In the genomic region with DNA sequence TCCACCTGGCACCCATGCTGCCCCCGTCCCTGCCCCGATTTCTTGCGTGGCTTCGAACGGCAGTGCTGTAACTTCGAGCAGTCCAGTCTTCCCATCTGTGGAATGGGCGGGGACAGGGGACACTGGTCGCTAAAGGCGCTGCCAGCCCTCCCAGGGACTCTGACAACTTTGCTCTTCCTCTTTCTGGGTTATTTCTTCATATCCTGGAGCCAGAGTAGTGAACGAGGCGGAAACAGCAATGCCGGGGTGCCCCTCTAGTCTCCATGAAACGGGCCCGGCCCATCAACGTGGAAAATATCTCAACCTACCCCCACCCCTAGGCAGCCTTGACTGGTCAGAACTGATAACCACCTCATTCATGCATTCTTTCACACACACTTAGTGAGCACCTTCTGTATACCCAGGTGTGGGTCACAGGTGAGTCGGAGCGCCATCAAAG, we compare ENCODE assay signal across 14 cellular contexts. TPM values are rescaled to one million over a fixed set of nuclear protein-coding genes. Genes with fewer than 3 reads are reported as not detected.
DNase-seq lines count a peak whose midpoint lies in the region; ATAC-seq and TF ChIP-seq lines count a peak whose summit lies in the region.
"Had no signal": no experiment of that assay in that cellular context is flagged by ENCODE, and none has a peak within 500 bp of the region (broad histone marks: within the 10 kb centered on the region; RNA-seq: fewer than 3 reads in every experiment).

No MANE protein-coding gene starts in this region.

- CTCF ChIA-PET in CD4-positive, alpha-beta memory T cell (lab: Charles Lee; ENCODE audit: partially characterized antibody), result no interaction called here

- H3K4me3 Mint-ChIP-seq in dendritic cell treated with granulocyte-macrophage colony-stimulating factor and Interleukin-4, amounts not matched to agents 40 ng/mL and 50 ng/mL, for 4 days, result peak overlapping the region; percentile 43
- no peak overlapping the region for H3K4me3 Mint-ChIP-seq in CD4-positive, alpha-beta memory T cell
- H3K4me3 Mint-ChIP-seq: activated B cell treated with CpG ODN at 0.5 μM for 24 hours; stimulated activated naive CD8-positive, alpha-beta T cell treated with anti-CD3 and anti-CD28 coated beads, Interleukin-15, amount 100 ng/mL, for 72 hours had no signal

- no peaks in the 10 kb centered on the region for H3K27me3 ChIP-seq in uterus
- H3K27me3 ChIP-seq in CD4-positive, alpha-beta memory T cell (ENCODE audit: insufficient read depth, low read length), result no peaks in the 10 kb centered on the region
- H3K27me3 ChIP-seq: colonic mucosa, SJSA1 had no signal

- H3K9me3 Mint-ChIP-seq in dendritic cell treated with granulocyte-macrophage colony-stimulating factor and Interleukin-4, amounts not matched to agents 40 ng/mL and 50 ng/mL, for 4 days, result no peaks in the 10 kb centered on the region
- H3K9me3 Mint-ChIP-seq in CD4-positive, alpha-beta memory T cell, result no peaks in the 10 kb centered on the region
- H3K9me3 Mint-ChIP-seq: activated B cell treated with CpG ODN at 0.5 μM for 24 hours; stimulated activated naive CD8-positive, alpha-beta T cell treated with anti-CD3 and anti-CD28 coated beads, Interleukin-15, amount 100 ng/mL, for 72 hours had no signal

- H3K27ac ChIP-seq in uterus, result peak overlapping the region; percentile 72 to 93
- H3K27ac ChIP-seq in CD4-positive, alpha-beta memory T cell (ENCODE audit: low read depth, low read length), result no peak overlapping the region
- H3K27ac ChIP-seq: colonic mucosa, SJSA1 had no signal

- DNase-seq in NB4 (ENCODE audit: low read depth) (peak; percentile 93), mucosa of descending colon (no peak), uterus (peak in 1 of 2 donors; percentile 47), GOT3 (lab: John Stamatoyannopoulos, UW) (no peak)
- no peak for DNase-seq in CD4-positive, alpha-beta memory T cell
- no peak for DNase-seq in activated CD8-positive, alpha-beta memory T cell treated with anti-CD3 and anti-CD28 coated beads for 24 hours
- DNase-seq: activated B cell treated with CpG ODN at 0.5 μM for 24 hours; KG1; NCI-H1930; NCI-H774; stimulated activated naive CD8-positive, alpha-beta T cell treated with anti-CD3 and anti-CD28 coated beads, Interleukin-15, amount 100 ng/mL, for 72 hours had no signal

- H3K27me3 Mint-ChIP-seq in dendritic cell treated with granulocyte-macrophage colony-stimulating factor and Interleukin-4, amounts not matched to agents 40 ng/mL and 50 ng/mL, for 4 days, result no peaks in the 10 kb centered on the region
- H3K27me3 Mint-ChIP-seq in CD4-positive, alpha-beta memory T cell, result no peaks in the 10 kb centered on the region
- H3K27me3 Mint-ChIP-seq: stimulated activated naive CD8-positive, alpha-beta T cell treated with anti-CD3 and anti-CD28 coated beads, Interleukin-15, amount 100 ng/mL, for 72 hours had no signal

- ATAC-seq in mucosa of descending colon, result peak; percentile 5

- H3K27ac Mint-ChIP-seq in dendritic cell treated with granulocyte-macrophage colony-stimulating factor and Interleukin-4, amounts not matched to agents 40 ng/mL and 50 ng/mL, for 4 days, result peak overlapping the region; percentile 77
- no peak overlapping the region for H3K27ac Mint-ChIP-seq in CD4-positive, alpha-beta memory T cell
- H3K27ac Mint-ChIP-seq: activated B cell treated with CpG ODN at 0.5 μM for 24 hours had no signal

- H3K4me1 ChIP-seq in mucosa of descending colon (ENCODE audit: low read depth), result peaks cover 13% of the 10 kb centered on the region
- peaks cover 21 to 28% of the 10 kb centered on the region in 2 donors for H3K4me1 ChIP-seq in uterus
- H3K4me1 ChIP-seq in CD4-positive, alpha-beta memory T cell (ENCODE audit: insufficient read depth, low read length), result no peaks in the 10 kb centered on the region

- H3K9me3 ChIP-seq in mucosa of descending colon (no peaks in the 10 kb centered on the region), uterus (no peaks in the 10 kb centered on the region)
- H3K9me3 ChIP-seq in CD4-positive, alpha-beta memory T cell (ENCODE audit: control insufficient read depth in 1 of 2, low read length in 2 of 2), result no peaks in the 10 kb centered on the region
- H3K9me3 ChIP-seq: colonic mucosa, SJSA1 had no signal

- TF ChIP-seq POLR2A in NB4 (IDR thresholded peaks at IDR 0.05; ENCODE audit: extremely low read depth, insufficient read length) (peak; percentile 20), uterus (IDR thresholded peaks at IDR 0.05) (no peak)

- POLR2A ChIA-PET in CD4-positive, alpha-beta memory T cell (lab: Charles Lee; ENCODE audit: partially characterized antibody), result no interaction called here

- TF ChIP-seq CTCF in NB4 (IDR thresholded peaks at IDR 0.05; ENCODE audit: low read depth, low read length) (no peak), mucosa of descending colon (IDR thresholded peaks at IDR 0.05) (no peak), uterus (IDR thresholded peaks at IDR 0.05) (no peak)

- peaks cover 78% of the 10 kb centered on the region for H3K4me1 Mint-ChIP-seq in dendritic cell treated with granulocyte-macrophage colony-stimulating factor and Interleukin-4, amounts not matched to agents 40 ng/mL and 50 ng/mL, for 4 days (ENCODE audit: low read depth)
- peaks cover 0 to 6% (median 4%) of the 10 kb centered on the region in 4 donors for H3K4me1 Mint-ChIP-seq in CD4-positive, alpha-beta memory T cell
- H3K4me1 Mint-ChIP-seq: activated B cell treated with CpG ODN at 0.5 μM for 24 hours had no signal

- peak overlapping the region; percentile 34 for H3K4me3 ChIP-seq in NB4 (ENCODE audit: low read depth, low read length)
- H3K4me3 ChIP-seq in mucosa of descending colon, result no peak overlapping the region
- no peak overlapping the region for H3K4me3 ChIP-seq in uterus
- no peak overlapping the region for H3K4me3 ChIP-seq in CD4-positive, alpha-beta memory T cell (ENCODE audit: low read length in 2 of 2)
- H3K4me3 ChIP-seq: colonic mucosa, SJSA1 had no signal

- H3K36me3 ChIP-seq in mucosa of descending colon (ENCODE audit: low read depth) (no peaks in the 10 kb centered on the region), uterus (no peaks in the 10 kb centered on the region)
- H3K36me3 ChIP-seq in CD4-positive, alpha-beta memory T cell (ENCODE audit: insufficient read depth, low read length), result no peaks in the 10 kb centered on the region
- H3K36me3 ChIP-seq: colonic mucosa had no signal

- H3K36me3 Mint-ChIP-seq in dendritic cell treated with granulocyte-macrophage colony-stimulating factor and Interleukin-4, amounts not matched to agents 40 ng/mL and 50 ng/mL, for 4 days (ENCODE audit: low read depth), result peaks cover 14% of the 10 kb centered on the region
- peaks cover 0 to 4% of the 10 kb centered on the region in 2 donors for H3K36me3 Mint-ChIP-seq in CD4-positive, alpha-beta memory T cell

- intact Hi-C loops in dendritic cell treated with granulocyte-macrophage colony-stimulating factor and Interleukin-4, amounts not matched to agents 40 ng/mL and 50 ng/mL, for 4 days (cut with micrococcal nuclease), result loop anchor here (5.0 to 10.0 kb wide), 2 partner anchors 42 to 105 kb away; a partner anchor contains a TSS
- intact Hi-C loops in mucosa of descending colon (cut with DNase I, micrococcal nuclease) (no loop called here), uterus (cut with DNase I; ENCODE audit: low total_unique reads) (no loop called here)
- intact Hi-C loops in CD4-positive, alpha-beta memory T cell (cut with micrococcal nuclease), result loop anchor here (10.0 kb wide), 1 partner anchor 55 kb away; a partner anchor contains a TSS

RNA-seq across cellular contexts. Expression of a gene that starts 42.8 kb away (rescaled TPM):
- 100 to 1,000 TPM in 1 of 3 donors, 10 to 100 TPM in 2; 78.2 to 107 (median 78.6) TPM for total RNA-seq in mucosa of descending colon
- total RNA-seq in uterus, result 100 to 1,000 TPM in 3 of 4 donors, 10 to 100 TPM in 1; 56.2 to 177 (median 127) TPM
- 10 to 100 TPM; 25.8 to 26.1 TPM for total RNA-seq in CD4-positive, alpha-beta memory T cell
- polyA plus RNA-seq in CD4-positive, alpha-beta memory T cell, result 10 to 100 TPM in 1 of 2 donors, 1 to 10 TPM in 1; 9.2 to 13.0 TPM

RNA-seq across cellular contexts. Expression of a gene that starts 53.5 kb away (rescaled TPM):
- total RNA-seq in mucosa of descending colon, result 10 to 100 TPM; 28.5 to 45.3 (median 42.6) TPM
- 10 to 100 TPM; 11.8 to 74.3 (median 20.9) TPM for total RNA-seq in uterus
- total RNA-seq in CD4-positive, alpha-beta memory T cell, result 10 to 100 TPM; 50.3 to 52.0 TPM
- 10 to 100 TPM; 38.8 to 51.6 TPM for polyA plus RNA-seq in CD4-positive, alpha-beta memory T cell

Comparison
In these comparisons a context has a peak if more than half of its experiments do, and no peak if none do; other contexts are left out.
1. intact Hi-C loops: an anchor here in dendritic cell treated with granulocyte-macrophage colony-stimulating factor and Interleukin-4, amounts not matched to agents 40 ng/mL and 50 ng/mL, for 4 days (5.0 to 10.0 kb wide) and CD4-positive, alpha-beta memory T cell (10.0 kb wide); none called in mucosa of descending colon and uterus.